ENCODE assay signal across 9 cellular contexts in genomic region chr2:230408244-230408842, GRCh38. TPM values are rescaled to one million over a fixed set of nuclear protein-coding genes. Genes with fewer than 3 reads are reported as not detected.
DNase-seq lines count a peak whose midpoint lies in the region; ATAC-seq and TF ChIP-seq lines count a peak whose summit lies in the region.
"Had no signal": no experiment of that assay in that cellular context is flagged by ENCODE, and none has a peak within 500 bp of the region (broad histone marks: within the 10 kb centered on the region; RNA-seq: fewer than 3 reads in every experiment).

No MANE protein-coding gene starts in this region.

- peaks cover 35 to 39% (median 39%) of the 10 kb centered on the region in 4 donors for H3K4me1 ChIP-seq in esophagus muscularis mucosa

- peaks cover 36 to 49% (median 44%) of the 10 kb centered on the region in 3 donors for H3K4me1 Mint-ChIP-seq in naive B cell

- H3K4me3 ChIP-seq in AG09309 (ENCODE audit: control insufficient read depth, low read depth, low read length) (no peak overlapping the region), esophagus muscularis mucosa (no peak overlapping the region)

- DNase-seq in AG09309 (ENCODE audit: low read depth): peak; percentile 68
- DNase-seq in LHCN-M2 (ENCODE audit: low read depth): peak; percentile 90
- DNase-seq in esophagus muscularis mucosa (ENCODE audit: extremely low spot score): peak; percentile 90
- DNase-seq in naive B cell: no peak
- no peak for DNase-seq in DMS53 treated with DMSO at 0.1 percent for 48 hours (lab: John Stamatoyannopoulos, UW; ENCODE audit: unreplicated experiment)
- DNase-seq in Ammon's horn (ENCODE audit: low spot score): no peak
- no peak for DNase-seq in cerebellum (ENCODE audit: low spot score)

- H3K4me3 Mint-ChIP-seq in naive B cell: peak overlapping the region in 3 of 8 donors; percentile 4 to 95 (median 40)
- H3K4me3 Mint-ChIP-seq: neural crest cell had no signal

- peak overlapping the region in 5 of 6 donors; percentile 37 to 100 (median 92) for H3K27ac Mint-ChIP-seq in naive B cell

- TF ChIP-seq CTCF in AG09309 (IDR thresholded peaks at IDR 0.05; ENCODE audit: control insufficient read depth, insufficient read depth, low read depth, low read length, missing control alignments) (no peak), esophagus muscularis mucosa (IDR thresholded peaks at IDR 0.05) (no peak)

- peaks cover 35 to 36% of the 10 kb centered on the region in 2 donors for H3K36me3 Mint-ChIP-seq in naive B cell

- TF ChIP-seq EP300 in esophagus muscularis mucosa (IDR thresholded peaks at IDR 0.05): no peak

- peak overlapping the region; percentile 33 to 69 (median 62) for H3K27ac ChIP-seq in esophagus muscularis mucosa (replicated peaks in 1 of 4)

- WGBS in esophagus muscularis mucosa: 62% methylated on average over 3 of the region's 3 CpGs

- H3K9me3 Mint-ChIP-seq in naive B cell: peaks cover 0 to 2% (median 0%) of the 10 kb centered on the region in 7 donors
- H3K9me3 Mint-ChIP-seq: neural crest cell had no signal

- ATAC-seq in naive B cell (ENCODE audit: low read depth in 2 of 2) (no peak), GM21723 (IDR thresholded peaks at IDR 0.05; ENCODE audit: unreplicated experiment) (no peak)

- H3K27me3 Mint-ChIP-seq in naive B cell: no peaks in the 10 kb centered on the region

- TF ChIP-seq POLR2A in esophagus muscularis mucosa (IDR thresholded peaks at IDR 0.05; ENCODE audit: low read depth): no peak

- intact Hi-C loops in esophagus muscularis mucosa (cut with DNase I): no loop called here

- H3K9me3 ChIP-seq in esophagus muscularis mucosa: no peaks in the 10 kb centered on the region

- no peaks in the 10 kb centered on the region for H3K27me3 ChIP-seq in esophagus muscularis mucosa

- peaks cover 0 to 12% (median 7%) of the 10 kb centered on the region in 4 donors for H3K36me3 ChIP-seq in esophagus muscularis mucosa

RNA-seq across cellular contexts. Expression of gene SP100, which starts 7.7 kb away (rescaled TPM):
- total RNA-seq in LHCN-M2 (2014; rRNA removed) (56.4 and 67.5 TPM in 2 replicates), esophagus muscularis mucosa (10 to 100 TPM; 83.8 to 95.5 (median 92.1) TPM), cerebellum (7.3 TPM)
- polyA plus RNA-seq in LHCN-M2 (2012): 30.0 TPM
- 100 to 1,000 TPM; 188 to 428 (median 231) TPM for polyA plus RNA-seq in naive B cell (ENCODE audit: low read depth in 6 of 6)
- total RNA-seq: neural crest cell had no signal

Comparison
In these comparisons a context has a peak if more than half of its experiments do, and no peak if none do; other contexts are left out.
1. DNase-seq: peak in AG09309 (single experiment), LHCN-M2 (single experiment) and esophagus muscularis mucosa (single experiment); none in naive B cell (single experiment), DMS53 treated with DMSO at 0.1 percent for 48 hours (single experiment), Ammon's horn (single experiment) and cerebellum (single experiment).